In genomic region chrY:26059229-26059628, GRCh38 we compare ENCODE assay signal across 6 cellular contexts.
A peak's percentile ranks its signal among the peaks of the same experiment; 100 is the strongest.
DNase-seq lines count a peak whose midpoint lies in the region; ATAC-seq and TF ChIP-seq lines count a peak whose summit lies in the region.
"Not testable (repeated sequence)": the region's sequence is repeated elsewhere in the genome, so short reads cannot be mapped to it uniquely, and the experiment has no call there.

No MANE protein-coding gene starts in this region.

- not testable (repeated sequence) for TF ChIP-seq CTCF in RWPE2 (IDR thresholded peaks at IDR 0.05; ENCODE audit: poor library complexity, severe bottlenecking); upper lobe of right lung (IDR thresholded peaks at IDR 0.05)

- not testable (repeated sequence) for H3K4me3 ChIP-seq in RWPE2 (ENCODE audit: severe bottlenecking); upper lobe of right lung

- H3K27ac ChIP-seq in RWPE2 (ENCODE audit: poor library complexity, severe bottlenecking); upper lobe of right lung: not testable (repeated sequence)

- not testable (repeated sequence) for DNase-seq in RWPE2 (ENCODE audit: low spot score); Right ventricle myocardium superior; left ventricle myocardium superior; left lobe of liver (ENCODE audit: low spot score); upper lobe of right lung

- peak; percentile 61 for ATAC-seq in GM18868 (IDR thresholded peaks at IDR 0.05; ENCODE audit: unreplicated experiment)
- ATAC-seq in RWPE2 (ENCODE audit: low read depth): peak; percentile 70; the same call in 1 of the 3 replicates
- ATAC-seq in Right ventricle myocardium superior (ENCODE audit: poor library complexity): peak; percentile 55
- ATAC-seq in left ventricle myocardium superior: peak; percentile 40
- peak; percentile 49 for ATAC-seq in left lobe of liver
- ATAC-seq in upper lobe of right lung: peak; percentile 37

- not testable (repeated sequence) for H3K4me1 ChIP-seq in RWPE2 (ENCODE audit: insufficient read depth, poor library complexity, severe bottlenecking); upper lobe of right lung

- not testable (repeated sequence) for H3K27me3 ChIP-seq in RWPE2 (ENCODE audit: insufficient read depth, poor library complexity, severe bottlenecking); upper lobe of right lung

- not testable (repeated sequence) for H3K36me3 ChIP-seq in RWPE2 (ENCODE audit: low read depth); upper lobe of right lung

- intact Hi-C loops in Right ventricle myocardium superior (cut with DNase I); left ventricle myocardium superior (cut with micrococcal nuclease); upper lobe of right lung (cut with DNase I): not testable (repeated sequence)

- not testable (repeated sequence) for H3K9me3 ChIP-seq in RWPE2 (ENCODE audit: severe bottlenecking); upper lobe of right lung
